Comparison of ENCODE assay signal across 8 cellular contexts in genomic region chr17:42798383-42799380, GRCh38. TPM values are rescaled to one million over a fixed set of nuclear protein-coding genes. Genes with fewer than 3 reads are reported as not detected.
DNase-seq lines count a peak whose midpoint lies in the region; ATAC-seq and TF ChIP-seq lines count a peak whose summit lies in the region.

Gene CNTD1, plus strand, starts transcription at chr17:42798861. Its CDS starts 207 bp downstream, at chr17:42799068.
Gene COA3, minus strand, starts transcription at chr17:42798704. Its CDS starts 23 bp downstream, at chr17:42798681.

- no peaks in the 10 kb centered on the region for H3F3A ChIP-seq in MM.1S (ENCODE audit: insufficient read depth, low read length)

- H3K9ac ChIP-seq in MM.1S (ENCODE audit: low read length) (peak within 1 kb of the TSS; percentile 69), SK-N-MC (ENCODE audit: insufficient read length) (peak within 1 kb of the TSS; percentile 94)

- no peak within 1 kb of the TSS for H3K27ac ChIP-seq in MM.1S (ENCODE audit: low read length)
- no peak within 1 kb of the TSS; the same call in 1 of the 2 replicates for H3K27ac ChIP-seq in SK-N-MC

- H3K79me2 ChIP-seq in MM.1S (ENCODE audit: low read length) = peaks cover 17% of the 10 kb centered on the region

- H3K4me2 ChIP-seq in MM.1S (ENCODE audit: low read depth, low read length) = peak within 1 kb of the TSS; percentile 79

- H3K27me3 ChIP-seq in MM.1S (replicated peaks; ENCODE audit: insufficient read depth, low read length) = no peaks in the 10 kb centered on the region

- no peaks in the 10 kb centered on the region for H4K20me1 ChIP-seq in MM.1S (ENCODE audit: insufficient read depth, low read length)

- DNase-seq in COR-L47 (lab: John Stamatoyannopoulos, UW) (peak; percentile 46), MM.1S (peak; percentile 85), SK-N-MC (ENCODE audit: low read depth, low spot score) (peak; percentile 34), glomerular visceral epithelial cell (ENCODE audit: extremely low spot score) (peak; percentile 83), occipital lobe (lab: John Stamatoyannopoulos, UW) (peak; percentile 78), superior temporal gyrus (ENCODE audit: extremely low spot score) (peak; percentile 86)
- peak; percentile 82 for DNase-seq in activated naive CD4-positive, alpha-beta T cell treated with anti-CD3 and anti-CD28 coated beads, Interleukin-2, amount 50 U/mL, for 16 hours

- peaks cover 8% of the 10 kb centered on the region; the same call in 1 of the 2 replicates for H3K4me1 ChIP-seq in MM.1S (ENCODE audit: low read length)

- no peak for TF ChIP-seq CTCF in MM.1S (IDR thresholded peaks at IDR 0.05; ENCODE audit: low read length)

- no peaks in the 10 kb centered on the region for H3K9me2 ChIP-seq in MM.1S (replicated peaks; ENCODE audit: insufficient read depth, low read length)

- peak; percentile 69 for ATAC-seq in GM21390 (IDR thresholded peaks at IDR 0.05; ENCODE audit: unreplicated experiment)

- H3K36me3 ChIP-seq in MM.1S (replicated peaks; ENCODE audit: insufficient read depth, low read length) (no peaks in the 10 kb centered on the region), SK-N-MC (ENCODE audit: insufficient read depth, low read length) (no peaks in the 10 kb centered on the region)

- H3K9me3 ChIP-seq in MM.1S (replicated peaks; ENCODE audit: insufficient read depth, low read length) (no peaks in the 10 kb centered on the region), SK-N-MC (ENCODE audit: low read depth, low read length) (no peaks in the 10 kb centered on the region)

- peak within 1 kb of the TSS; percentile 89 for H2AFZ ChIP-seq in MM.1S (ENCODE audit: low read length)

- H3K4me3 ChIP-seq in MM.1S (ENCODE audit: low read length) = peak within 1 kb of the TSS; percentile 79
- H3K4me3 ChIP-seq in SK-N-MC = peak within 1 kb of the TSS; percentile 96

RNA-seq across cellular contexts. Expression of gene CNTD1, which starts in this region (rescaled TPM):
- total RNA-seq in occipital lobe = 0.47 TPM

RNA-seq across cellular contexts. Expression of gene COA3, which starts in this region (rescaled TPM):
- 61.8 TPM for total RNA-seq in occipital lobe

Comparison
In these comparisons a context has a peak if more than half of its experiments do, and no peak if none do; other contexts are left out.
1. DNase-seq: peak in every context shown above with its lines; median percentile 86 in superior temporal gyrus; 85 in MM.1S; 83 in glomerular visceral epithelial cell; 82 in activated naive CD4-positive, alpha-beta T cell treated with anti-CD3 and anti-CD28 coated beads, Interleukin-2, amount 50 U/mL, for 16 hours; 78 in occipital lobe; 46 in COR-L47; 34 in SK-N-MC.